11 cellular contexts compared by ENCODE assay signal in genomic region chr6:137717074-137718073, GRCh38.
DNase-seq lines count a peak whose midpoint lies in the region; ATAC-seq, FAIRE-seq and TF ChIP-seq lines count a peak whose summit lies in the region.
"Had no signal": no experiment of that assay in that cellular context is flagged by ENCODE, and none has a peak within 500 bp of the region (broad histone marks: within the 10 kb centered on the region; RNA-seq: fewer than 3 reads in every experiment).

No MANE protein-coding gene starts in this region.

- no peaks in the 10 kb centered on the region for H3K36me3 Mint-ChIP-seq in Calu3 (ENCODE audit: insufficient read depth, unreplicated experiment)

- BruUV-seq in K562 (replicated peaks; lab: Mats Ljungman, UMichigan) (no TSS peak), Calu3 (replicated peaks; lab: Mats Ljungman, UMichigan) (no TSS peak)

- no peak for FAIRE-seq in K562 (lab: Jason Lieb, UNC)
- FAIRE-seq: islet of Langerhans had no signal

- ATAC-seq in activated CD4-positive, CD25-positive, alpha-beta regulatory T cell treated with anti-CD3 and anti-CD28 coated beads, Interleukin-2, amount 50 U/mL, for 24 hours: peak; percentile 63 to 70
- ATAC-seq in K562 (no peak), GM21367 (IDR thresholded peaks at IDR 0.05; ENCODE audit: unreplicated experiment) (no peak), HG02840 (IDR thresholded peaks at IDR 0.05; ENCODE audit: low FRiP score, unreplicated experiment) (no peak)

- no peaks in the 10 kb centered on the region for H3K9me3 ChIP-seq in K562 (replicated peaks; ENCODE audit: control insufficient read depth, insufficient read depth, low read depth, low read length)
- H3K9me3 ChIP-seq: suprapubic skin had no signal

- H3K9me1 ChIP-seq in K562 (ENCODE audit: control insufficient read depth, insufficient read depth, low read length): no peaks in the 10 kb centered on the region

- H3K27ac ChIP-seq in K562 (ENCODE audit: extremely low read depth, low read depth, low read length): no peak overlapping the region
- H3K27ac ChIP-seq: suprapubic skin had no signal

- H3K27me3 ChIP-seq in K562 (ENCODE audit: control insufficient read depth in 2 of 2, insufficient read depth in 2 of 2, low read length in 2 of 2): no peaks in the 10 kb centered on the region
- H3K27me3 ChIP-seq: suprapubic skin had no signal

- POLR2A ChIA-PET in K562 (lab: Yijun Ruan, JAX): interaction anchor here (0.6 to 1.2 kb wide), 6 partner anchors 9 to 296 kb away, joined by 3 to 5 read pairs (median 3); no protein-coding TSS in a partner anchor

- H2AFZ ChIP-seq in K562 (ENCODE audit: low read depth, low read length): peak overlapping the region; percentile 18; the same call in 1 of the 2 replicates

- no peaks in the 10 kb centered on the region for H4K20me1 ChIP-seq in K562 (replicated peaks; ENCODE audit: control insufficient read depth, insufficient read depth, low read length)

- in situ Hi-C loops in K562 (cut with MboI): loop anchor here (10.0 kb wide), 1 partner anchor 227 kb away; no protein-coding TSS in a partner anchor

- DNase-seq in NCI-H146 (lab: John Stamatoyannopoulos, UW) (peak; percentile 94), K562 (ENCODE audit: extremely low read depth in 1 of 4, low spot score in 3 of 4) (no peak), Calu3 (no peak), middle frontal gyrus (ENCODE audit: extremely low spot score, low spot score) (no peak)
- DNase-seq in stimulated activated CD8-positive, alpha-beta memory T cell treated with anti-CD3 and anti-CD28 coated beads, Interleukin-4, amount 100 ng/mL, for 4 hours (ENCODE audit: low read depth in 2 of 2, low spot score in 1 of 2): peak; percentile 30 to 42
- DNase-seq: anterior cingulate cortex had no signal

- TF ChIP-seq CTCF in K562 (IDR thresholded peaks at IDR 0.05 in 2 of 3, conservative IDR thresholded peaks at IDR 0.05 in 1 of 3; ENCODE audit: insufficient read depth in 2 of 3, low read depth in 1 of 3, low read length in 3 of 3) (no peak), Calu3 (IDR thresholded peaks at IDR 0.05; ENCODE audit: unreplicated experiment) (no peak)

- no peaks in the 10 kb centered on the region for H3K4me1 Mint-ChIP-seq in Calu3 (ENCODE audit: low read depth, unreplicated experiment)

- H3K27ac Mint-ChIP-seq in Calu3 (ENCODE audit: unreplicated experiment): no peak overlapping the region

- peak overlapping the region; percentile 10; the same call in 1 of the 2 replicates for H3K4me2 ChIP-seq in K562 (ENCODE audit: insufficient read depth, low read length)

- 16% methylated on average over 7 of the region's 7 CpGs for WGBS in K562 (ENCODE audit: insufficient coverage, low coverage, missing lambda C conversion rate)

- H3K4me3 ChIP-seq in K562: no peak overlapping the region
- H3K4me3 ChIP-seq: suprapubic skin had no signal

- TF ChIP-seq POLR2A in K562 (conservative IDR thresholded peaks at IDR 0.05): no peak

- intact Hi-C loops in K562 (cut with micrococcal nuclease) (no loop called here), Calu3 (cut with micrococcal nuclease; ENCODE audit: unreplicated experiment) (no loop called here)

- H3K79me2 ChIP-seq in K562 (ENCODE audit: control insufficient read depth, insufficient read depth, low read length): no peaks in the 10 kb centered on the region

- no peak overlapping the region for H3K4me3 Mint-ChIP-seq in Calu3 (ENCODE audit: low read depth, unreplicated experiment)

- no peak for TF ChIP-seq EP300 in K562 (IDR thresholded peaks at IDR 0.05; ENCODE audit: low read length)

- no peaks in the 10 kb centered on the region for H3K9me3 Mint-ChIP-seq in Calu3 (ENCODE audit: low read depth, unreplicated experiment)

- TF ChIP-seq RAD21 in K562 (CRISPR knock-in tag; conservative IDR thresholded peaks at IDR 0.05 in 1 of 2, IDR thresholded peaks at IDR 0.05 in 1 of 2): no peak

- no peaks in the 10 kb centered on the region for H3K27me3 Mint-ChIP-seq in Calu3 (ENCODE audit: unreplicated experiment)

- no peaks in the 10 kb centered on the region for H3K36me3 ChIP-seq in K562 (ENCODE audit: control insufficient read depth, insufficient read depth, low read length)
- H3K36me3 ChIP-seq: suprapubic skin had no signal

- no peaks in the 10 kb centered on the region for H3K4me1 ChIP-seq in K562 (replicated peaks in 1 of 2; ENCODE audit: control insufficient read depth in 2 of 2, insufficient read depth in 2 of 2, low read length in 2 of 2)
- H3K4me1 ChIP-seq: suprapubic skin had no signal

- H3K9ac ChIP-seq in K562 (ENCODE audit: insufficient read depth in 1 of 2, low read depth in 2 of 2, low read length in 2 of 2): no peak overlapping the region

- CTCF ChIA-PET in K562 (lab: Yijun Ruan, JAX; ENCODE audit: low intra/inter-chr PET ratio) (no interaction called here), Calu3 (lab: Charles Lee) (no interaction called here)

TF ChIP-seq in K562, 482 proteins besides CTCF, POLR2A, EP300 and RAD21 (continues in another document):
- no peak for TF ChIP-seq ZNF384 (IDR thresholded peaks at IDR 0.05; ENCODE audit: low read depth, low read length)
- 0 out of 2 replicates have a peak, but pooled peaks have one; percentile 2 for TF ChIP-seq PHF8 (IDR thresholded peaks at IDR 0.05; ENCODE audit: borderline replicate concordance, low read length)
- no peak for TF ChIP-seq IRF2 (CRISPR knock-in tag; IDR thresholded peaks at IDR 0.05)
- peak; percentile 95 for TF ChIP-seq ZBTB40 (IDR thresholded peaks at IDR 0.05)
- peak; percentile 84 for TF ChIP-seq ZBTB40 (CRISPR knock-in tag; IDR thresholded peaks at IDR 0.05)
- no peak for TF ChIP-seq GATAD2A (IDR thresholded peaks at IDR 0.05)
- TF ChIP-seq STAT5B (CRISPR knock-in tag; IDR thresholded peaks at IDR 0.05): no peak
- TF ChIP-seq HMBOX1 (IDR thresholded peaks at IDR 0.05): no peak
- TF ChIP-seq RFX1 (IDR thresholded peaks at IDR 0.05): peak; percentile 48; the same call in 1 of the 2 replicates

Comparison
In these comparisons a context has a peak if more than half of its experiments do, and no peak if none do; other contexts are left out.
1. DNase-seq: peak in NCI-H146 (single experiment) and stimulated activated CD8-positive, alpha-beta memory T cell treated with anti-CD3 and anti-CD28 coated beads, Interleukin-4, amount 100 ng/mL, for 4 hours (2 of 2); none in K562 (0 of 4), Calu3 (single experiment) and middle frontal gyrus (single experiment).
2. ATAC-seq: peak in activated CD4-positive, CD25-positive, alpha-beta regulatory T cell treated with anti-CD3 and anti-CD28 coated beads, Interleukin-2, amount 50 U/mL, for 24 hours (2 of 2); none in K562 (single experiment), GM21367 (single experiment) and HG02840 (single experiment).